10 cellular contexts compared by ENCODE assay signal in the genomic region with DNA sequence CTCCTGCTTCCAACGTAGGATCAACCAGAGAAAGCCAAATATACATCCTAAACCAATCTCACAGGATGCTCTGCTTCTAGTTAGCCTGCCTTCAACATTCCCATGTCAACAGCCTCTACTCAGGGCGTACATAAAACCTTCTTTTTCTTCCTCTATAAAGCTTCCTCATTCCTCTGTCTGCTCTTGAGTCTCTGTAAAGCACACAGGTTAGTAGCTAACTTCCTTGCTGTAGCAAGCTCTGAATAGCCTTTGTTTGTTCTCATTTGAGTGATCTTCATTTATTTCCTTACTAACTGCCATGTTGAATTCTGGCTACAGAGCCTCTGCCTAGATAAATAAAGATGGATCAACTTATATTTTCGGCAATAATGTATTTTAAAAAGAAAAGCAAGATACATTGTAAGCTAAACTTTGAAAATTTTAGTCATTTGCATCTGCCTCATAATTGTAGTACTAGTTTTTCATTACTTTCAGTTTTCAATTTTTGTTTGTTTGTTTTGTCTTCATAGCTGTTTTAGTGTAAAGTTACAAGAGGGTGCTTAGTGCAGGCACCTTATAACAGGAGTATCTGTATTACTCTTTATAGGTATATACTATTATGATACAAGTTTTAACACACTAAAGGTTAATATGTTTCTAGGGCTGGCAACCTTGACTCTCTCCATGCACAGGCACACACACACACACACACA.
DNase-seq lines count a peak whose midpoint lies in the region; ATAC-seq, FAIRE-seq and TF ChIP-seq lines count a peak whose summit lies in the region.
"Had no signal": no experiment of that assay in that cellular context is flagged by ENCODE, and none has a peak within 500 bp of the region (broad histone marks: within the 10 kb centered on the region; RNA-seq: fewer than 3 reads in every experiment).

No MANE protein-coding gene starts in this region.

- TF ChIP-seq CTCF in H1 (IDR thresholded peaks at IDR 0.05; ENCODE audit: control extremely low read depth in 1 of 3, insufficient read depth in 1 of 3, low read depth in 1 of 3, low read length in 3 of 3) (no peak), ovary (IDR thresholded peaks at IDR 0.05) (no peak)

- peak overlapping the region; percentile 62; the same call in 1 of the 2 replicates for H2BK12ac ChIP-seq in H1 (ENCODE audit: low read depth, low read length)

- H2AFZ ChIP-seq in H1 (ENCODE audit: low read length), result peak overlapping the region; percentile 83

- H3K9ac ChIP-seq in H1 (replicated peaks in 1 of 4; ENCODE audit: extremely low read depth in 1 of 4, low read depth in 3 of 4, low read length in 3 of 4), result no peak overlapping the region

- DNase-seq in H1 (ENCODE audit: low read depth in 1 of 2, low spot score in 2 of 2), result no peak
- no peak for DNase-seq in hepatic stellate cell (ENCODE audit: low spot score)
- DNase-seq in ovary, result no peak
- no peak for DNase-seq in activated T-cell treated with anti-CD3 and anti-CD28 coated beads for 4 hours
- no peak for DNase-seq in NCI-H524 (lab: John Stamatoyannopoulos, UW)
- DNase-seq: SHP77 treated with DMSO at 0.1 percent for 48 hours had no signal

- H3K56ac ChIP-seq in H1 (replicated peaks; ENCODE audit: insufficient read length, low read depth, low read length), result no peak overlapping the region

- POLR2A ChIA-PET in H1 (lab: Charles Lee; ENCODE audit: partially characterized antibody), result interaction anchor here (0.6 to 1.6 kb wide), 2 partner anchors 31 to 1302 kb away, joined by 3 to 10 read pairs; no protein-coding TSS in a partner anchor

- no peak overlapping the region for H3K4me2 ChIP-seq in H1 (ENCODE audit: insufficient read depth in 1 of 2, low read depth in 2 of 2, low read length in 2 of 2)

- no peak overlapping the region for H4K5ac ChIP-seq in H1 (ENCODE audit: insufficient read length, low read depth, low read length)

- 0 out of 2 replicates have a peak overlapping the region, but pooled peaks have one; percentile 13 for H3K18ac ChIP-seq in H1 (ENCODE audit: extremely low read depth, low read length)

- peak; percentile 68 for ATAC-seq in GM18861 (IDR thresholded peaks at IDR 0.05; ENCODE audit: unreplicated experiment)
- peak; percentile 77 for ATAC-seq in GM21528 (IDR thresholded peaks at IDR 0.05; ENCODE audit: low FRiP score, unreplicated experiment)
- peak; percentile 65 for ATAC-seq in HG03139 (IDR thresholded peaks at IDR 0.05; ENCODE audit: unreplicated experiment)

- no peak for TF ChIP-seq POLR2A in H1 (IDR thresholded peaks at IDR 0.05; ENCODE audit: control extremely low read depth in 1 of 2, low read depth in 2 of 2, low read length in 2 of 2)
- TF ChIP-seq POLR2A in ovary (IDR thresholded peaks at IDR 0.05), result no peak

- H3K27ac ChIP-seq in H1 (ENCODE audit: low read depth, low read length), result no peak overlapping the region
- H3K27ac ChIP-seq in ovary, result no peak overlapping the region
- H3K27ac ChIP-seq: C4-2B had no signal

- H2BK20ac ChIP-seq in H1 (ENCODE audit: low read length), result peak overlapping the region; percentile 52

- no peaks in the 10 kb centered on the region for H3K9me3 ChIP-seq in H1 (ENCODE audit: insufficient read depth in 2 of 2, low read depth in 1 of 2, low read length in 1 of 2)
- H3K9me3 ChIP-seq in ovary, result no peaks in the 10 kb centered on the region

- intact Hi-C loops in ovary (cut with DNase I), result no loop called here

- H3K79me2 ChIP-seq in H1 (ENCODE audit: control insufficient read depth in 1 of 2, insufficient read depth in 2 of 2, low read length in 2 of 2), result no peaks in the 10 kb centered on the region

- H3K79me1 ChIP-seq in H1 (ENCODE audit: low read depth, low read length), result no peaks in the 10 kb centered on the region

- peak overlapping the region; percentile 12 for H2BK120ac ChIP-seq in H1 (replicated peaks; ENCODE audit: low read depth, low read length)

- 0 out of 2 replicates have a peak overlapping the region, but pooled peaks have one; percentile 38 for H2BK5ac ChIP-seq in H1 (ENCODE audit: low read depth, low read length)

- peaks cover 0 to 17% (median 14%) of the 10 kb centered on the region in 4 experiments; a peak in 4 of 7 replicates for H3K4me1 ChIP-seq in H1 (replicated peaks in 1 of 4; ENCODE audit: control insufficient read depth in 3 of 4, insufficient read depth in 4 of 4, low read length in 3 of 4)
- peaks cover 5% of the 10 kb centered on the region for H3K4me1 ChIP-seq in ovary (ENCODE audit: insufficient read depth)

- H3K36me3 ChIP-seq in H1 (ENCODE audit: control insufficient read depth in 2 of 4, insufficient read depth in 4 of 4, low read length in 3 of 4) (no peaks in the 10 kb centered on the region), ovary (no peaks in the 10 kb centered on the region)

- CTCF ChIA-PET in H1 (lab: Charles Lee; ENCODE audit: partially characterized antibody), result interaction anchor here (0.8 to 1.0 kb wide), 2 partner anchors 14 to 98 kb away, joined by 3 to 4 read pairs; no protein-coding TSS in a partner anchor

- H3K4me3 ChIP-seq in H1 (ENCODE audit: extremely low read depth in 1 of 4, insufficient read depth in 2 of 4, low read depth in 3 of 4, low read length in 4 of 4), result no peak overlapping the region
- H3K4me3 ChIP-seq in ovary, result no peak overlapping the region

- no peaks in the 10 kb centered on the region for H3K27me3 ChIP-seq in H1 (replicated peaks in 1 of 4; ENCODE audit: control insufficient read depth in 3 of 4, extremely low read depth in 1 of 4, insufficient read depth in 3 of 4, low read length in 3 of 4)
- no peaks in the 10 kb centered on the region for H3K27me3 ChIP-seq in ovary

- no peak overlapping the region for H3K23ac ChIP-seq in H1 (ENCODE audit: insufficient read length)

- 75% methylated on average over 3 of the region's 3 CpGs; no CpG with 5 or more reads in 1 of the 2 experiments for WGBS in H1 (ENCODE audit: extremely low coverage in 1 of 2, insufficient coverage in 1 of 2, insufficient read length in 1 of 2, insufficient replicate concordance in 2 of 2, low coverage in 1 of 2, low lambda C conversion rate in 2 of 2, missing lambda C conversion rate in 1 of 2), 2 experiments
- 85 to 91% (median 86%) methylated on average over 3 of the region's 3 CpGs for WGBS in ovary, 3 donors

- H3K23me2 ChIP-seq in H1 (ENCODE audit: low read depth, low read length), result no peaks in the 10 kb centered on the region

- H4K8ac ChIP-seq in H1 (ENCODE audit: extremely low read depth, insufficient read depth, low read length), result no peak overlapping the region

- H4K20me1 ChIP-seq in H1 (replicated peaks in 1 of 2; ENCODE audit: control insufficient read depth in 1 of 2, insufficient read depth in 2 of 2, low read length in 2 of 2), result no peaks in the 10 kb centered on the region

- TF ChIP-seq RAD21 in H1 (IDR thresholded peaks at IDR 0.05 in 1 of 2, conservative IDR thresholded peaks at IDR 0.05 in 1 of 2; ENCODE audit: low read depth in 2 of 2, low read length in 2 of 2), result no peak

- H3K4ac ChIP-seq in H1 (replicated peaks; ENCODE audit: insufficient read length, low read depth, low read length), result no peak overlapping the region

- H4K91ac ChIP-seq in H1 (replicated peaks; ENCODE audit: insufficient read length, low read length), result no peak overlapping the region

- peak overlapping the region; percentile 34; the same call in 1 of the 2 replicates for H2BK15ac ChIP-seq in H1 (ENCODE audit: low read length)

- no peak for FAIRE-seq in H1 (lab: Jason Lieb, UNC)

- no peak overlapping the region for H3K14ac ChIP-seq in H1 (ENCODE audit: insufficient read length)

- no peak overlapping the region for H2AK5ac ChIP-seq in H1 (ENCODE audit: low read depth, low read length)

- TF ChIP-seq EP300 in H1 (IDR thresholded peaks at IDR 0.05; ENCODE audit: borderline replicate concordance in 1 of 2, low read depth in 2 of 2, low read length in 2 of 2) (no peak), ovary (IDR thresholded peaks at IDR 0.05) (no peak)
